16 cellular contexts compared by ENCODE assay signal in genomic region chr7:114130860-114131259, GRCh38.
"Had no signal": no experiment of that assay in that cellular context is flagged by ENCODE, and none has a peak within 500 bp of the region (broad histone marks: within the 10 kb centered on the region; RNA-seq: fewer than 3 reads in every experiment).

No MANE protein-coding gene starts in this region.

- H3K36me3 ChIP-seq: cardiac muscle cell, prostate gland, suprapubic skin, upper lobe of left lung had no signal

- H3K4me1 ChIP-seq: prostate gland, suprapubic skin, upper lobe of left lung had no signal

- H3K4me3 ChIP-seq: cardiac muscle cell, prostate gland, suprapubic skin, upper lobe of left lung had no signal

- ATAC-seq: activated CD4-positive, CD25-positive, alpha-beta regulatory T cell treated with anti-CD3 and anti-CD28 coated beads, Interleukin-2, amount 50 U/mL, for 24 hours; activated naive CD4-positive, alpha-beta T cell treated with anti-CD3 and anti-CD28 coated beads, Interleukin-2, amount 50 U/mL, for 72 hours; left colon; naive thymus-derived CD8-positive, alpha-beta T cell; stimulated activated naive CD8-positive, alpha-beta T cell treated with anti-CD3 and anti-CD28 coated beads, Interleukin-15, Interleukin-2, amounts not matched to agents 100 U/mL and 50 U/mL, for 24 hours had no signal

- DNase-seq: activated effector memory CD4-positive, alpha-beta T cell treated with Interleukin-2 at 50 U/mL for 16 hours; activated T-cell treated with anti-CD3 and anti-CD28 coated beads, Interleukin-2, amount 50 U/mL, for 1 hour; amygdala; glutamatergic neuron; immature natural killer cell; left colon; mammary epithelial cell; naive thymus-derived CD8-positive, alpha-beta T cell; stimulated activated CD4-positive, alpha-beta T cell treated with anti-CD3 and anti-CD28 coated beads, Interleukin-12 subunit alpha, Interleukin-12 subunit beta, amount 100 ng/mL, for 4 hours; stimulated activated naive CD8-positive, alpha-beta T cell treated with anti-CD3 and anti-CD28 coated beads, Interleukin-15, Interleukin-2, amounts not matched to agents 100 U/mL and 50 U/mL, for 24 hours; upper lobe of left lung had no signal

- H3K27me3 ChIP-seq: cardiac muscle cell, suprapubic skin, upper lobe of left lung had no signal

- H3K27ac ChIP-seq: cardiac muscle cell, prostate gland, suprapubic skin, upper lobe of left lung had no signal

- H3K9me3 ChIP-seq: prostate gland, suprapubic skin, upper lobe of left lung had no signal
